38 cellular contexts compared by ENCODE assay signal in genomic region chr6:378090-378957, GRCh38. TPM values are rescaled to one million over a fixed set of nuclear protein-coding genes. Genes with fewer than 3 reads are reported as not detected.
DNase-seq lines count a peak whose midpoint lies in the region; ATAC-seq, FAIRE-seq and TF ChIP-seq lines count a peak whose summit lies in the region.
"Had no signal": no experiment of that assay in that cellular context is flagged by ENCODE, and none has a peak within 500 bp of the region (broad histone marks: within the 10 kb centered on the region; RNA-seq: fewer than 3 reads in every experiment).

No MANE protein-coding gene starts in this region.

- TF ChIP-seq RAD21 in GM12878 (IDR thresholded peaks at IDR 0.05; ENCODE audit: insufficient read depth, low read depth, low read length): no peak

- ATAC-seq in HG02884 (IDR thresholded peaks at IDR 0.05; ENCODE audit: unreplicated experiment): peak; percentile 47
- ATAC-seq in GM12878: peak; percentile 30; the same call in 2 of the 3 replicates
- peak; percentile 21 for ATAC-seq in mucosa of descending colon
- no peak for ATAC-seq in GM18505 (IDR thresholded peaks at IDR 0.05; ENCODE audit: unreplicated experiment)
- ATAC-seq in HG03439 (IDR thresholded peaks at IDR 0.05; ENCODE audit: unreplicated experiment): no peak
- ATAC-seq: A549; foreskin keratinocyte; naive thymus-derived CD8-positive, alpha-beta T cell had no signal

- H3K27ac ChIP-seq in GM12878 (ENCODE audit: control insufficient read depth, insufficient read depth): peak overlapping the region; percentile 12; the same call in 1 of the 2 replicates
- H3K27ac ChIP-seq: A549, adrenal gland, esophagus squamous epithelium, foreskin keratinocyte, HL-60, right lobe of liver, tibial artery had no signal

- H3K4me3 ChIP-seq in GM12878 (no peak overlapping the region), mucosa of descending colon (no peak overlapping the region)
- H3K4me3 ChIP-seq: A549, adrenal gland, esophagus squamous epithelium, HAP-1, right lobe of liver, tibial artery had no signal

- no peak for TF ChIP-seq EP300 in GM12878 (IDR thresholded peaks at IDR 0.05; ENCODE audit: borderline replicate concordance in 1 of 2, control insufficient read depth in 1 of 2, low read depth in 2 of 2, low read length in 2 of 2)

- intact Hi-C loops in GM12878 (cut with micrococcal nuclease; ENCODE audit: unreplicated experiment) (no loop called here), mucosa of descending colon (cut with DNase I, micrococcal nuclease) (no loop called here)

- no peak for FAIRE-seq in GM12878 (lab: Jason Lieb, UNC)
- FAIRE-seq: A549, endometrium, keratinocyte had no signal

- no peak for TF ChIP-seq POLR2A in GM12878 (IDR thresholded peaks at IDR 0.05; ENCODE audit: low read depth, low read length)
- TF ChIP-seq POLR2A in GM18505 (IDR thresholded peaks at IDR 0.05; ENCODE audit: borderline replicate concordance, extremely low read depth, insufficient read depth, insufficient read length): no peak

- TF ChIP-seq CTCF in GM13976 (IDR thresholded peaks at IDR 0.05; ENCODE audit: borderline replicate concordance, control extremely low read depth, extremely low read depth, insufficient read depth, missing control alignments) (no peak), GM12878 (IDR thresholded peaks at IDR 0.05 in 2 of 3, conservative IDR thresholded peaks at IDR 0.05 in 1 of 3; ENCODE audit: control insufficient read depth in 2 of 3, extremely low read depth in 1 of 3, insufficient read depth in 1 of 3, low read depth in 3 of 3, low read length in 3 of 3) (no peak), mucosa of descending colon (IDR thresholded peaks at IDR 0.05) (no peak)

- H3K36me3 ChIP-seq in GM12878 (ENCODE audit: control insufficient read depth in 2 of 2, insufficient read depth in 2 of 2, low read length in 1 of 2) (no peaks in the 10 kb centered on the region), mucosa of descending colon (ENCODE audit: low read depth) (no peaks in the 10 kb centered on the region)
- H3K36me3 ChIP-seq: adrenal gland, esophagus squamous epithelium, HAP-1, right lobe of liver, tibial artery had no signal

- RAD21 ChIA-PET in GM12878 (lab: Charles Lee; ENCODE audit: unreplicated experiment): interaction anchor here (1.4 kb wide), 1 partner anchor 47 kb away, joined by 4 read pairs; no protein-coding TSS in a partner anchor

- POLR2A ChIA-PET in GM12878 (lab: Charles Lee): interaction anchor here (1.2 to 1.3 kb wide), 2 partner anchors 22 to 23 kb away, joined by 3 to 5 read pairs; no protein-coding TSS in a partner anchor

- H4K20me1 ChIP-seq in GM12878 (ENCODE audit: control insufficient read depth, insufficient read depth): no peaks in the 10 kb centered on the region

- H3K79me2 ChIP-seq in GM12878 (ENCODE audit: control insufficient read depth, insufficient read depth, low read length): no peaks in the 10 kb centered on the region

- H3K4me2 ChIP-seq in GM12878 (ENCODE audit: control insufficient read depth, insufficient read depth): peak overlapping the region; percentile 60
- H3K4me2 ChIP-seq: A549, SK-N-SH had no signal

- peak overlapping the region; percentile 57 for H2AFZ ChIP-seq in GM12878 (ENCODE audit: control insufficient read depth, low read depth, low read length)

- WGBS in GM12878 (ENCODE audit: insufficient coverage, insufficient replicate concordance, low lambda C conversion rate, missing lambda C conversion rate): 39% methylated on average over 24 of the region's 24 CpGs

- H3K9me3 ChIP-seq in GM12878 (replicated peaks; ENCODE audit: control insufficient read depth, insufficient read depth, low read length) (no peaks in the 10 kb centered on the region; the same call in 2 of the 3 replicates), mucosa of descending colon (peaks cover 32% of the 10 kb centered on the region)
- H3K9me3 ChIP-seq: A549, adrenal gland, esophagus squamous epithelium, right lobe of liver, SK-N-SH, tibial artery had no signal

- peaks cover 50% of the 10 kb centered on the region for H3K4me1 ChIP-seq in GM12878 (ENCODE audit: control insufficient read depth, insufficient read depth, low read length)
- no peaks in the 10 kb centered on the region for H3K4me1 ChIP-seq in mucosa of descending colon (ENCODE audit: low read depth)
- H3K4me1 ChIP-seq: A549, adrenal gland, foreskin keratinocyte, HAP-1, right lobe of liver had no signal

- no peaks in the 10 kb centered on the region for H3K27me3 ChIP-seq in GM12878 (replicated peaks in 1 of 2; ENCODE audit: control insufficient read depth in 2 of 2, insufficient read depth in 2 of 2, low read length in 1 of 2)

- in situ Hi-C loops in GM13976 (cut with MboI; ENCODE audit: low sequenced_read_pairs, unreplicated experiment) (no loop called here), GM12878 (cut with MboI) (no loop called here)

- SMC1A ChIA-PET in GM12878 (lab: Charles Lee; ENCODE audit: uncharacterized antibody, unreplicated experiment): interaction anchor here (2.4 to 3.8 kb wide), 3 partner anchors 12 to 46 kb away, joined by 13 to 24 read pairs (median 15); no protein-coding TSS in a partner anchor

- CTCF ChIA-PET in GM12878 (lab: Yijun Ruan, JAX): interaction anchor here (1.6 kb wide), 1 partner anchor 18 kb away, joined by 4 read pairs; no protein-coding TSS in a partner anchor

- BruUV-seq in GM12878 (replicated peaks; lab: Mats Ljungman, UMichigan): no TSS peak

- peak; percentile 75 for DNase-seq in GM13976 (ENCODE audit: low spot score)
- no peak for DNase-seq in GM12878 (ENCODE audit: low read depth, low spot score)
- DNase-seq in mucosa of descending colon: no peak
- DNase-seq in NCI-H2227 (lab: John Stamatoyannopoulos, UW; ENCODE audit: unreplicated experiment): no peak
- DNase-seq in cerebellum (ENCODE audit: low spot score): no peak
- DNase-seq: activated CD4-positive, alpha-beta memory T cell treated with anti-CD3 and anti-CD28 coated beads, Interleukin-2, amount 10 ng/mL, durations not matched to agents 7 days and 5 days; activated CD4-positive, CD25-positive, alpha-beta regulatory T cell treated with anti-CD3 and anti-CD28 coated beads, Interleukin-2, amount 50 U/mL, for 72 hours; activated CD8-positive, alpha-beta memory T cell treated with anti-CD3 and anti-CD28 coated beads, Interleukin-2, amount 50 U/mL, for 4 hours; activated naive CD4-positive, alpha-beta T cell treated with Interleukin-2 at 50 U/mL for 16 hours; adrenal gland; CD4-positive, CD25-positive, alpha-beta regulatory T cell; DND-41; esophagus squamous epithelium; foreskin keratinocyte; GF-D8; Kasumi-1; midbrain; MV-4-11; naive thymus-derived CD8-positive, alpha-beta T cell; NCI-H146; NCI-H2107; NCI-H446; NCI-H774; OCI-M1; SK-N-SH; stimulated activated CD4-positive, alpha-beta T cell treated with anti-CD3 and anti-CD28 coated beads, Interleukin-4, amount 100 ng/mL, for 1 hour; T-helper 2 cell; tibial artery had no signal

- no peak overlapping the region; the same call in 1 of the 2 replicates for H3K9ac ChIP-seq in GM12878 (ENCODE audit: control insufficient read depth, insufficient read depth, low read length)
- H3K9ac ChIP-seq: SK-N-SH had no signal

TF ChIP-seq in GM12878, 131 proteins besides CTCF, POLR2A, EP300 and RAD21 (continues in another document):
- TF ChIP-seq, protein P1, sequence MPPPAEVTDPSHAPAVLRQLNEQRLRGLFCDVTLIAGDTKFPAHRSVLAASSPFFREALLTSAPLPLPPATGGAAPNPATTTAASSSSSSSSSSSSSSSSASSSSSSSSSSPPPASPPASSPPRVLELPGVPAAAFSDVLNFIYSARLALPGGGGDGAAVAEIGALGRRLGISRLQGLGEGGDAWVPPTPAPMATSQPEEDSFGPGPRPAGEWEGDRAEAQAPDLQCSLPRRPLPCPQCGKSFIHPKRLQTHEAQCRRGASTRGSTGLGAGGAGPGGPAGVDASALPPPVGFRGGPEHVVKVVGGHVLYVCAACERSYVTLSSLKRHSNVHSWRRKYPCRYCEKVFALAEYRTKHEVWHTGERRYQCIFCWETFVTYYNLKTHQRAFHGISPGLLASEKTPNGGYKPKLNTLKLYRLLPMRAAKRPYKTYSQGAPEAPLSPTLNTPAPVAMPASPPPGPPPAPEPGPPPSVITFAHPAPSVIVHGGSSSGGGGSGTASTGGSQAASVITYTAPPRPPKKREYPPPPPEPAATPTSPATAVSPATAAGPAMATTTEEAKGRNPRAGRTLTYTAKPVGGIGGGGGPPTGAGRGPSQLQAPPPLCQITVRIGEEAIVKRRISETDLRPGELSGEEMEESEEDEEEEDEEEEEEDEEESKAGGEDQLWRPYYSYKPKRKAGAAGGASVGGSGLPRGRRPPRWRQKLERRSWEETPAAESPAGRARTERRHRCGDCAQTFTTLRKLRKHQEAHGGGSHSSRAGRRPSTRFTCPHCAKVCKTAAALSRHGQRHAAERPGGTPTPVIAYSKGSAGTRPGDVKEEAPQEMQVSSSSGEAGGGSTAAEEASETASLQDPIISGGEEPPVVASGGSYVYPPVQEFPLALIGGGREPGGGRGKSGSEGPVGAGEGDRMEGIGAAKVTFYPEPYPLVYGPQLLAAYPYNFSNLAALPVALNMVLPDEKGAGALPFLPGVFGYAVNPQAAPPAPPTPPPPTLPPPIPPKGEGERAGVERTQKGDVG (CRISPR knock-in tag; IDR thresholded peaks at IDR 0.05): 0 out of 2 replicates have a peak, but pooled peaks have one; percentile 55
- no peak for TF ChIP-seq RCOR1 (conservative IDR thresholded peaks at IDR 0.05; ENCODE audit: low read depth, low read length)
- TF ChIP-seq CREB1 (IDR thresholded peaks at IDR 0.05; ENCODE audit: low read depth): no peak

RNA-seq across cellular contexts. Expression of gene IRF4, which starts 13.2 kb away (rescaled TPM):
- 825 and 857 TPM in 2 replicates for total RNA-seq in GM12878 (2013; cell fraction: nucleolus; rRNA removed)
- 287 and 295 TPM in 2 replicates for total RNA-seq in GM12878 (2014; rRNA removed)
- total RNA-seq in GM12878 (2014; rRNA removed; fragmentation: Illumina TruSeq; extraction: Trizol): 217 and 228 TPM in 2 replicates
- 495 and 498 TPM in 2 replicates for total RNA-seq in GM12878 (2021)
- polyA plus RNA-seq in GM12878 (2011; ENCODE audit: low read depth): 299 TPM
- 252 and 320 TPM in 2 replicates for polyA plus RNA-seq in GM12878 (2011; rRNA removed)
- polyA plus RNA-seq in GM12878 (2011; cell fraction: cytosol; rRNA removed): 352 and 442 TPM in 2 replicates
- polyA plus RNA-seq in GM12878 (2011; cell fraction: nucleus; rRNA removed): 848 and 1,001 TPM in 2 replicates
- polyA plus RNA-seq in GM12878 (2012): 262 and 367 TPM in 2 replicates
- polyA plus RNA-seq in GM12878 (2014; fragmentation: Illumina TruSeq; extraction: Trizol): 223 and 228 TPM in 2 replicates
- polyA plus RNA-seq in GM12878 (2014; fragmentation: Nextera tagmentation; extraction: Ambion mirVana): 10 to 100 TPM; 50.0 to 98.9 TPM
- polyA plus RNA-seq in GM12878 (2014; rRNA removed): 187 and 205 TPM in 2 replicates
- polyA plus RNA-seq in GM12878 (2016; fragmentation: Nextera tagmentation; extraction: Ambion mirVana): 100 to 1,000 TPM; 295 to 297 TPM
- 364 and 403 TPM in 2 replicates for polyA minus RNA-seq in GM12878 (2011; rRNA and poly(A)+ RNA removed)
- 196 and 207 TPM in 2 replicates for polyA minus RNA-seq in GM12878 (2011; cell fraction: cytosol; rRNA and poly(A)+ RNA removed)
- 241 and 321 TPM in 2 replicates for polyA minus RNA-seq in GM12878 (2011; cell fraction: nucleus; rRNA and poly(A)+ RNA removed)
- 10 to 100 TPM in 1 of 3 donors, 1 to 10 TPM in 2; 2.8 to 10.5 (median 4.5) TPM for total RNA-seq in mucosa of descending colon
- total RNA-seq in cerebellum: 0.27 TPM
- total RNA-seq: foreskin keratinocyte, progenitor cell of endocrine pancreas had no signal
- polyA plus RNA-seq: foreskin keratinocyte, SK-N-SH had no signal

Comparison
In these comparisons a context has a peak if more than half of its experiments do, and no peak if none do; other contexts are left out.
1. ATAC-seq: peak in HG02884 (single experiment), GM12878 (single experiment) and mucosa of descending colon (single experiment); none in GM18505 (single experiment) and HG03439 (single experiment).
2. RNA of gene IRF4, which starts 13.2 kb away (total RNA-seq): 217 to 857 TPM in GM12878; 2.8 to 10.5 TPM in mucosa of descending colon and 0.27 TPM in cerebellum (single experiment); every median in the first group is over 10 times any median in the second.